1 cellular context compared by ENCODE assay signal in the genomic region with DNA sequence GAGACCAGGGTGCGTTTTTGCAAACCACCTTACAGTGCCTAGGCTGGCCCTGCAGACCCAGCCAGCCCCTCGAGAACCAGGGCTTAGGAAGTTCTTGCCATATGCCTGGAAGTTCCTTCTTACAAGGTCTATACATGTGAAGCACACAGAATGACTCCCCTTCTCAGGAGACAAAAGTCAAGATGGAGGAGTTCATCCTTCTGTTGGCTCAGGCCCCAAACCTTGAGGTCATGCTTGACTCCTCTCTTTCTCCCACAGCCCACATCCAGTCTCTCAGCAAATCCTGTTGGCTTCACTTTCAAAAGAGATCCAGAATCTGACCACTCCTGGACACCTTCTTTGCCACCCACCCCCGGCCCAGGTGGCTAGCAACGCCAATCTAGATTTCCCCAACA.
A peak's percentile ranks its signal among the peaks of the same experiment; 100 is the strongest.
TF ChIP-seq lines count a peak whose summit lies in the region.

No MANE protein-coding gene starts in this region.

TF ChIP-seq in IMR-90, 13 proteins besides CTCF, POLR2A, EP300 and RAD21:
- TF ChIP-seq ELK1 (IDR thresholded peaks at IDR 0.05; ENCODE audit: borderline replicate concordance, low read depth, low read length) (no peak), SMC3 (IDR thresholded peaks at IDR 0.05; ENCODE audit: low read depth, low read length) (no peak), CHD1 (IDR thresholded peaks at IDR 0.05; ENCODE audit: low read depth, low read length) (no peak), CEBPB (IDR thresholded peaks at IDR 0.05; ENCODE audit: low read depth, low read length) (no peak), USF2 (IDR thresholded peaks at IDR 0.05; ENCODE audit: low read depth, low read length) (no peak), MAZ (IDR thresholded peaks at IDR 0.05; ENCODE audit: borderline replicate concordance, low read depth, low read length) (0 out of 2 replicates have a peak, but pooled peaks have one; percentile 1), MAFK (IDR thresholded peaks at IDR 0.05; ENCODE audit: low read depth, low read length) (no peak), BHLHE40 (IDR thresholded peaks at IDR 0.05; ENCODE audit: low read depth, low read length) (no peak)
